Comparison of ENCODE assay signal across 8 cellular contexts in genomic region chr12:93676408-93677194, GRCh38. TPM values are rescaled to one million over a fixed set of nuclear protein-coding genes. Genes with fewer than 3 reads are reported as not detected.
A peak's percentile ranks its signal among the peaks of the same experiment; 100 is the strongest.
DNase-seq lines count a peak whose midpoint lies in the region; ATAC-seq and TF ChIP-seq lines count a peak whose summit lies in the region.

No MANE protein-coding gene starts in this region.

- CTCF ChIA-PET in CD8-positive, alpha-beta memory T cell (lab: Charles Lee), result interaction anchor here (1.1 to 1.3 kb wide), 2 partner anchors 106 to 425 kb away, joined by 4 to 7 read pairs; no protein-coding TSS in a partner anchor

- no peaks in the 10 kb centered on the region for H3K27me3 ChIP-seq in CD8-positive, alpha-beta memory T cell (ENCODE audit: insufficient read depth, low read length, poor library complexity, severe bottlenecking)
- H3K27me3 ChIP-seq in KMS-11 (ENCODE audit: insufficient read depth, low read depth) (no peaks in the 10 kb centered on the region), mucosa of rectum (ENCODE audit: control insufficient read depth in 2 of 2, insufficient read depth in 2 of 2, low read length in 2 of 2) (no peaks in the 10 kb centered on the region)

- H3K27ac Mint-ChIP-seq in CD8-positive, alpha-beta memory T cell, result peak overlapping the region; percentile 76 to 100 (median 99)
- peak overlapping the region; percentile 99 to 100 (median 100) for H3K27ac Mint-ChIP-seq in brain

- peaks cover 20% of the 10 kb centered on the region for H3K4me1 ChIP-seq in CD8-positive, alpha-beta memory T cell (ENCODE audit: insufficient read depth, low read length)
- peaks cover 35% of the 10 kb centered on the region for H3K4me1 ChIP-seq in KMS-11 (ENCODE audit: low read depth, poor library complexity, severe bottlenecking)
- H3K4me1 ChIP-seq in mucosa of rectum (ENCODE audit: control insufficient read depth in 2 of 2, insufficient read depth in 2 of 2, low read length in 2 of 2), result peaks cover 11 to 12% of the 10 kb centered on the region in 2 donors

- H3K9ac ChIP-seq in KMS-11 (peak overlapping the region; percentile 99), mucosa of rectum (ENCODE audit: low read depth in 1 of 2, low read length in 2 of 2) (peak overlapping the region; percentile 73 to 99)

- H3K4me1 Mint-ChIP-seq in CD8-positive, alpha-beta memory T cell, result peaks cover 29 to 44% (median 37%) of the 10 kb centered on the region in 3 donors
- peaks cover 47% of the 10 kb centered on the region for H3K4me1 Mint-ChIP-seq in brain

- DNase-seq in CD8-positive, alpha-beta memory T cell, result no peak
- DNase-seq in DMS 273 (lab: John Stamatoyannopoulos, UW; ENCODE audit: unreplicated experiment), result no peak
- DNase-seq in kidney tubule cell (ENCODE audit: low spot score), result no peak
- DNase-seq in activated effector memory CD4-positive, alpha-beta T cell treated with Interleukin-2 at 50 U/mL for 16 hours, result no peak

- peak overlapping the region; percentile 75 for H3K4me3 ChIP-seq in CD8-positive, alpha-beta memory T cell (ENCODE audit: low read length)
- H3K4me3 ChIP-seq in KMS-11 (IDR thresholded peaks at IDR 0.05; ENCODE audit: insufficient read depth, low read depth, low read length) (no peak overlapping the region), mucosa of rectum (ENCODE audit: low read length in 2 of 2) (peak overlapping the region; percentile 94 to 97)

- no peaks in the 10 kb centered on the region for H3K36me3 ChIP-seq in CD8-positive, alpha-beta memory T cell (ENCODE audit: insufficient read depth, low read length)
- H3K36me3 ChIP-seq in KMS-11 (ENCODE audit: insufficient read depth), result no peaks in the 10 kb centered on the region
- no peaks in the 10 kb centered on the region for H3K36me3 ChIP-seq in mucosa of rectum (ENCODE audit: control insufficient read depth in 2 of 2, insufficient read depth in 2 of 2, low read length in 2 of 2)

- peak overlapping the region; percentile 95 to 99 (median 96) for H3K4me3 Mint-ChIP-seq in CD8-positive, alpha-beta memory T cell
- H3K4me3 Mint-ChIP-seq in brain, result peak overlapping the region; percentile 91 to 96 (median 95)

- peak overlapping the region; percentile 97 for H3K27ac ChIP-seq in CD8-positive, alpha-beta memory T cell (ENCODE audit: low read depth, low read length)
- peak overlapping the region; percentile 100 for H3K27ac ChIP-seq in KMS-11
- H3K27ac ChIP-seq in mucosa of rectum (ENCODE audit: low read depth in 2 of 2, low read length in 2 of 2), result peak overlapping the region; percentile 99 to 100

- H3K27me3 Mint-ChIP-seq in CD8-positive, alpha-beta memory T cell, result peaks cover 2 to 23% of the 10 kb centered on the region in 2 donors
- H3K27me3 Mint-ChIP-seq in brain, result peaks cover 16% of the 10 kb centered on the region

- peak overlapping the region; percentile 89 for H3K4me2 ChIP-seq in KMS-11

- TF ChIP-seq CTCF in KMS-11 (conservative IDR thresholded peaks at IDR 0.05; ENCODE audit: low read depth, low read length), result no peak
- no peak for TF ChIP-seq CTCF in brain (conservative IDR thresholded peaks at IDR 0.05)

- H4K20me1 ChIP-seq in KMS-11 (ENCODE audit: insufficient read depth), result no peaks in the 10 kb centered on the region

- POLR2A ChIA-PET in CD8-positive, alpha-beta memory T cell (lab: Charles Lee), result interaction anchor here (0.6 to 1.4 kb wide), 7 partner anchors 106 to 1797 kb away, joined by 3 to 5 read pairs (median 4); partner anchors contain the start of genes METAP2, MRPL42 and UBE2N

- no peaks in the 10 kb centered on the region for H3K9me3 ChIP-seq in CD8-positive, alpha-beta memory T cell (ENCODE audit: low read length)
- H3K9me3 ChIP-seq in mucosa of rectum (ENCODE audit: control insufficient read depth in 2 of 2, low read length in 2 of 2), result no peaks in the 10 kb centered on the region

- no peaks in the 10 kb centered on the region for H3K9me3 Mint-ChIP-seq in CD8-positive, alpha-beta memory T cell
- no peaks in the 10 kb centered on the region for H3K9me3 Mint-ChIP-seq in brain

- peaks cover 0 to 30% (median 8%) of the 10 kb centered on the region in 3 donors for H3K36me3 Mint-ChIP-seq in CD8-positive, alpha-beta memory T cell
- H3K36me3 Mint-ChIP-seq in brain, result peaks cover 9% of the 10 kb centered on the region

- ATAC-seq in GM18868 (IDR thresholded peaks at IDR 0.05; ENCODE audit: unreplicated experiment), result no peak

- no peaks in the 10 kb centered on the region for H3K79me2 ChIP-seq in KMS-11 (ENCODE audit: insufficient read depth, low read depth)

- peak overlapping the region; percentile 97 for H2AFZ ChIP-seq in KMS-11 (ENCODE audit: low read depth)

RNA-seq across cellular contexts. Expression of gene CRADD, which starts 0.6 kb away (rescaled TPM):
- 10 to 100 TPM in 1 of 2 experiments, 1 to 10 TPM in 1; 8.6 to 11.7 TPM for total RNA-seq in CD8-positive, alpha-beta memory T cell
- polyA plus RNA-seq in CD8-positive, alpha-beta memory T cell, result 13.2 TPM
- polyA plus RNA-seq in brain (ENCODE audit: insufficient read depth, low read depth, low replicate concordance), result 14.6 TPM
